Comparison of ENCODE assay signal across 9 cellular contexts in the genomic region with DNA sequence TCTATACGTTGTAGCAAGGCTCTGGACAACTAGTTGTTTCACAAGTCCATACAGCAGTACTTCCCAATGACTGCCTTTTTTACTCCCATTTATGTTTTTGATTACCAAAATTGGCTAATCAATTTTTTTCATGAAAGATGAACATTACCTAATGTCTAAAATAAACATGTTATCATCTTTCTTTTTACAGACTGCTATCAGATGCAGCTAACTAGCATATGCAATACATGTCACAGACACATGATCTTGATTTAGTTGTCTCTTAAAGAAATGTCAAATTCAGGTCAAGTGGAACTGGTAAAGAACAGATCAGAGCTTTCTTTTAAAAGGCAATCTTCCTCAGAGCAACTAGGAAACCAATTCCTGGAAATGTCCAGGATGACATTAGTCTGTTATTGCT. TPM values are rescaled to one million over a fixed set of nuclear protein-coding genes. Genes with fewer than 3 reads are reported as not detected.
A peak's percentile ranks its signal among the peaks of the same experiment; 100 is the strongest.
DNase-seq lines count a peak whose midpoint lies in the region; ATAC-seq and TF ChIP-seq lines count a peak whose summit lies in the region.
"Had no signal": no experiment of that assay in that cellular context is flagged by ENCODE, and none has a peak within 500 bp of the region (broad histone marks: within the 10 kb centered on the region; RNA-seq: fewer than 3 reads in every experiment).

No MANE protein-coding gene starts in this region.

- H3K9ac ChIP-seq in Karpas-422 (ENCODE audit: low read length) (peak overlapping the region; percentile 97), endodermal cell (ENCODE audit: extremely low read depth, low read length, poor library complexity, severe bottlenecking) (no peak overlapping the region)

- H3K9me3 ChIP-seq in Karpas-422 (ENCODE audit: low read length) (no peaks in the 10 kb centered on the region), endodermal cell (ENCODE audit: control insufficient read depth, low read length) (no peaks in the 10 kb centered on the region), osteoblast (ENCODE audit: low read depth, low read length) (no peaks in the 10 kb centered on the region), T-helper 17 cell (ENCODE audit: control insufficient read depth, low read length, poor library complexity, severe bottlenecking) (no peaks in the 10 kb centered on the region)

- H3K4me3 ChIP-seq in BJ (ENCODE audit: low read depth, low read length) (peak overlapping the region; percentile 97), Karpas-422 (ENCODE audit: low read length) (peak overlapping the region; percentile 98), endodermal cell (ENCODE audit: low read length) (peak overlapping the region; percentile 99), osteoblast (ENCODE audit: insufficient read depth, low read length) (peak overlapping the region; percentile 97)

- in situ Hi-C loops in GM13977 (cut with MboI; ENCODE audit: low pct_unique_long_range_greater_than_20kb, low sequenced_read_pairs, unreplicated experiment): no loop called here

- H4K20me1 ChIP-seq in Karpas-422 (ENCODE audit: insufficient read depth, low read depth, low read length): no peaks in the 10 kb centered on the region
- no peaks in the 10 kb centered on the region for H4K20me1 ChIP-seq in osteoblast (ENCODE audit: insufficient read depth, low read length)

- no peaks in the 10 kb centered on the region for H3K36me3 ChIP-seq in BJ (ENCODE audit: control insufficient read depth, insufficient read depth, low read length)
- H3K36me3 ChIP-seq in Karpas-422 (ENCODE audit: insufficient read depth, low read length): no peaks in the 10 kb centered on the region
- H3K36me3 ChIP-seq in endodermal cell (ENCODE audit: control insufficient read depth, insufficient read depth, low read length): no peaks in the 10 kb centered on the region
- H3K36me3 ChIP-seq in osteoblast (ENCODE audit: insufficient read depth, low read length): no peaks in the 10 kb centered on the region

- peaks cover 6% of the 10 kb centered on the region for H3K36me3 Mint-ChIP-seq in endodermal cell (ENCODE audit: low read depth)
- peaks cover 3% of the 10 kb centered on the region for H3K36me3 Mint-ChIP-seq in T-helper 17 cell (ENCODE audit: low read depth)
- H3K36me3 Mint-ChIP-seq: naive B cell had no signal

- CTCF ChIA-PET in BJ (lab: Yijun Ruan, JAX): interaction anchor here (0.9 kb wide), 1 partner anchor 17 kb away, joined by 4 read pairs; no protein-coding TSS in a partner anchor

- H3K4me1 ChIP-seq in Karpas-422 (ENCODE audit: low read length) (peaks cover 31% of the 10 kb centered on the region), endodermal cell (ENCODE audit: control insufficient read depth, insufficient read depth, low read length) (peaks cover 6% of the 10 kb centered on the region), osteoblast (ENCODE audit: insufficient read depth, low read length) (peaks cover 11% of the 10 kb centered on the region)

- POLR2A ChIA-PET in BJ (lab: Charles Lee): interaction anchor here (0.6 to 1.0 kb wide), 3 partner anchors 16 to 32 kb away, joined by 4 to 9 read pairs (median 7); a partner anchor contains a TSS

- peaks cover 6% of the 10 kb centered on the region for H3K27me3 ChIP-seq in BJ (ENCODE audit: control insufficient read depth, insufficient read depth, low read length)
- no peaks in the 10 kb centered on the region for H3K27me3 ChIP-seq in Karpas-422 (ENCODE audit: low read length)
- no peaks in the 10 kb centered on the region for H3K27me3 ChIP-seq in endodermal cell (ENCODE audit: control insufficient read depth, insufficient read depth, low read length, poor library complexity, severe bottlenecking)
- peaks cover 3% of the 10 kb centered on the region for H3K27me3 ChIP-seq in osteoblast (ENCODE audit: insufficient read depth, low read length)

- no peaks in the 10 kb centered on the region for H3K9me2 ChIP-seq in Karpas-422 (replicated peaks; ENCODE audit: insufficient read depth, low read length)

- H3K27ac ChIP-seq in Karpas-422 (ENCODE audit: low read length) (no peak overlapping the region), endodermal cell (ENCODE audit: low read depth, low read length) (no peak overlapping the region), osteoblast (ENCODE audit: low read depth, low read length) (peak overlapping the region; percentile 83)

- H3K4me3 Mint-ChIP-seq in endodermal cell (no peak overlapping the region), T-helper 17 cell (no peak overlapping the region)

- H3K4me2 ChIP-seq in Karpas-422 (ENCODE audit: low read depth, low read length, poor library complexity, severe bottlenecking): peak overlapping the region; percentile 93
- peak overlapping the region; percentile 98 for H3K4me2 ChIP-seq in osteoblast (ENCODE audit: insufficient read depth, low read length)

- no peaks in the 10 kb centered on the region for H3K9me3 Mint-ChIP-seq in endodermal cell
- H3K9me3 Mint-ChIP-seq: naive B cell had no signal

- no peak for ATAC-seq in T-helper 17 cell
- no peak for ATAC-seq in GM21367 (IDR thresholded peaks at IDR 0.05; ENCODE audit: unreplicated experiment)

- H2AFZ ChIP-seq in Karpas-422 (ENCODE audit: low read length): peak overlapping the region; percentile 85
- peak overlapping the region; percentile 100 for H2AFZ ChIP-seq in osteoblast (ENCODE audit: low read length)

- peaks cover 2% of the 10 kb centered on the region for H3K27me3 Mint-ChIP-seq in endodermal cell (ENCODE audit: insufficient read depth)
- no peaks in the 10 kb centered on the region for H3K27me3 Mint-ChIP-seq in T-helper 17 cell
- H3K27me3 Mint-ChIP-seq: naive B cell had no signal

- H3K4me1 Mint-ChIP-seq in endodermal cell (peaks cover 16% of the 10 kb centered on the region), T-helper 17 cell (peaks cover 15% of the 10 kb centered on the region)

- WGBS in endodermal cell (ENCODE audit: insufficient coverage in 1 of 2, insufficient read length in 1 of 2), 2 experiments: 0 to 3% methylated on average over 1 of the region's 1 CpG

- TF ChIP-seq CTCF in BJ (IDR thresholded peaks at IDR 0.05; ENCODE audit: insufficient read depth, low read depth, low read length) (no peak), endodermal cell (conservative IDR thresholded peaks at IDR 0.05) (no peak), osteoblast (IDR thresholded peaks at IDR 0.05; ENCODE audit: extremely low read depth, low read depth, low read length) (no peak), GM13977 (IDR thresholded peaks at IDR 0.05; ENCODE audit: extremely low read depth, insufficient read depth, missing control alignments) (no peak)

- no peak for DNase-seq in BJ (ENCODE audit: low read depth)
- DNase-seq in Karpas-422: no peak
- DNase-seq in endodermal cell: no peak
- DNase-seq in osteoblast (ENCODE audit: insufficient read length, low spot score, missing footprints): peak; percentile 6
- DNase-seq in GM13977 (ENCODE audit: low spot score): no peak
- DNase-seq in GF-D8 (lab: John Stamatoyannopoulos, UW): no peak
- DNase-seq in T-helper 17 cell: no peak

- peaks cover 41% of the 10 kb centered on the region for H3K79me2 ChIP-seq in Karpas-422 (ENCODE audit: low read length)
- H3K79me2 ChIP-seq in osteoblast (ENCODE audit: insufficient read depth, low read length): peaks cover 31% of the 10 kb centered on the region

- H3K27ac Mint-ChIP-seq in endodermal cell (no peak overlapping the region), T-helper 17 cell (no peak overlapping the region)

RNA-seq across cellular contexts. Expression of a gene that starts 0.6 kb away (rescaled TPM):
- 3.5 and 7.9 TPM in 2 replicates for polyA plus RNA-seq in BJ (2011; rRNA removed)
- polyA minus RNA-seq in BJ (2011; rRNA and poly(A)+ RNA removed): 2.1 and 2.3 TPM in 2 replicates
- 7.3 and 13.1 TPM in 2 replicates for total RNA-seq in Karpas-422 (2014; rRNA removed; shearing (Covaris generic); ENCODE audit: low replicate concordance)
- total RNA-seq in endodermal cell (10 to 100 TPM; 23.0 to 24.6 TPM), osteoblast (6.9 and 8.0 TPM in 2 replicates), T-helper 17 cell (1 to 10 TPM; 7.8 to 9.5 TPM)
- 8.0 TPM for polyA plus RNA-seq in endodermal cell (2013, experiment 1 of 2)
- 7.9 TPM for polyA plus RNA-seq in endodermal cell (2013, experiment 2 of 2)

RNA-seq across cellular contexts. Expression of a gene that starts 15.8 kb away (rescaled TPM):
- 28.6 and 33.9 TPM in 2 replicates for polyA plus RNA-seq in BJ (2011; rRNA removed)
- 10.5 and 12.6 TPM in 2 replicates for polyA minus RNA-seq in BJ (2011; rRNA and poly(A)+ RNA removed)
- 59.5 and 77.0 TPM in 2 replicates for total RNA-seq in Karpas-422 (2014; rRNA removed; shearing (Covaris generic); ENCODE audit: low replicate concordance)
- total RNA-seq in endodermal cell (10 to 100 TPM; 46.0 to 49.8 TPM), osteoblast (31.2 and 38.7 TPM in 2 replicates), T-helper 17 cell (10 to 100 TPM; 43.6 to 44.4 TPM)
- polyA plus RNA-seq in endodermal cell (2013, experiment 1 of 2): 33.8 TPM
- polyA plus RNA-seq in endodermal cell (2013, experiment 2 of 2): 29.8 TPM
